8 cellular contexts compared by ENCODE assay signal in genomic region chr19:506404-507285, GRCh38. TPM values are rescaled to one million over a fixed set of nuclear protein-coding genes. Genes with fewer than 3 reads are reported as not detected.
A peak's percentile ranks its signal among the peaks of the same experiment; 100 is the strongest.
DNase-seq lines count a peak whose midpoint lies in the region; ATAC-seq and TF ChIP-seq lines count a peak whose summit lies in the region.

No MANE protein-coding gene starts in this region.

- peak overlapping the region; percentile 97 to 100 (median 100) for H3K27ac Mint-ChIP-seq in CD14-positive monocyte
- H3K27ac Mint-ChIP-seq in activated CD4-positive, alpha-beta T cell treated with anti-CD3 and anti-CD28 coated beads, Interleukin-2, amount 10 ng/mL, durations not matched to agents 24 days and 14 days, result peak overlapping the region; percentile 99

- peaks cover 7 to 19% of the 10 kb centered on the region in 2 donors for H3K36me3 Mint-ChIP-seq in CD14-positive monocyte
- H3K36me3 Mint-ChIP-seq in activated CD4-positive, alpha-beta T cell treated with anti-CD3 and anti-CD28 coated beads, Interleukin-2, amount 10 ng/mL, durations not matched to agents 24 days and 14 days (ENCODE audit: low read depth), result peaks cover 5% of the 10 kb centered on the region

- H3K4me1 ChIP-seq in colonic mucosa, result peaks cover 17% of the 10 kb centered on the region

- peak overlapping the region; percentile 100 for H3K4me3 ChIP-seq in colonic mucosa

- H3K36me3 ChIP-seq in colonic mucosa, result no peaks in the 10 kb centered on the region

- ATAC-seq in GM19328 (IDR thresholded peaks at IDR 0.05; ENCODE audit: unreplicated experiment), result peak; percentile 67
- ATAC-seq in HG03469 (IDR thresholded peaks at IDR 0.05; ENCODE audit: unreplicated experiment), result peak; percentile 41
- peak; percentile 77 for ATAC-seq in left colon

- intact Hi-C loops in CD14-positive monocyte (cut with micrococcal nuclease), result loop anchor here (1.0 to 10.0 kb wide), 5 partner anchors 17 to 164 kb away; partner anchors contain the start of genes CDC34 (in 1 of the 2), FGF22 (in 1 of the 2), MIER2 (in 1 of the 2) and POLRMT (in 1 of the 2)
- intact Hi-C loops in activated CD4-positive, alpha-beta T cell treated with anti-CD3 and anti-CD28 coated beads, Interleukin-2, amount 10 ng/mL, durations not matched to agents 24 days and 14 days (cut with micrococcal nuclease), result loop anchor here (1.0 to 5.0 kb wide), 4 partner anchors 17 to 124 kb away; partner anchors contain the start of genes BSG and CDC34
- intact Hi-C loops in colonic mucosa (cut with DNase I), result no loop called here
- intact Hi-C loops in left colon (cut with DNase I, micrococcal nuclease), result no loop called here

- DNase-seq in CD14-positive monocyte (ENCODE audit: low spot score), result peak; percentile 98
- DNase-seq in NCI-H526 (lab: John Stamatoyannopoulos, UW), result peak; percentile 98
- peak; percentile 98 for DNase-seq in activated CD4-positive, alpha-beta T cell treated with anti-CD3 and anti-CD28 coated beads, Interleukin-2, amount 10 ng/mL, durations not matched to agents 24 days and 14 days
- peak; percentile 98 for DNase-seq in colonic mucosa
- peak; percentile 98 to 99 for DNase-seq in left colon
- DNase-seq in stimulated activated CD4-positive, alpha-beta T cell treated with anti-CD3 and anti-CD28 coated beads, Interleukin-1b, Interleukin-23, amount 100 ng/mL, for 48 hours, result peak; percentile 95

- peak overlapping the region; percentile 84 to 93 for H3K4me3 Mint-ChIP-seq in CD14-positive monocyte
- H3K4me3 Mint-ChIP-seq in activated CD4-positive, alpha-beta T cell treated with anti-CD3 and anti-CD28 coated beads, Interleukin-2, amount 10 ng/mL, durations not matched to agents 24 days and 14 days, result peak overlapping the region; percentile 90

- no peaks in the 10 kb centered on the region for H3K27me3 ChIP-seq in colonic mucosa

- peaks cover 4 to 7% (median 4%) of the 10 kb centered on the region in 3 donors for H3K27me3 Mint-ChIP-seq in CD14-positive monocyte (ENCODE audit: low read depth in 3 of 3)
- H3K27me3 Mint-ChIP-seq in activated CD4-positive, alpha-beta T cell treated with anti-CD3 and anti-CD28 coated beads, Interleukin-2, amount 10 ng/mL, durations not matched to agents 24 days and 14 days, result peaks cover 1% of the 10 kb centered on the region

- no peaks in the 10 kb centered on the region for H3K9me3 ChIP-seq in colonic mucosa

- peaks cover 3 to 23% (median 15%) of the 10 kb centered on the region in 7 donors for H3K9me3 Mint-ChIP-seq in CD14-positive monocyte
- no peaks in the 10 kb centered on the region for H3K9me3 Mint-ChIP-seq in activated CD4-positive, alpha-beta T cell treated with anti-CD3 and anti-CD28 coated beads, Interleukin-2, amount 10 ng/mL, durations not matched to agents 24 days and 14 days

- peak overlapping the region; percentile 93 for H3K27ac ChIP-seq in colonic mucosa

- TF ChIP-seq CTCF in CD14-positive monocyte (IDR thresholded peaks at IDR 0.05) (peak; percentile 96), colonic mucosa (IDR thresholded peaks at IDR 0.05) (peak; percentile 84)

- H3K4me1 Mint-ChIP-seq in CD14-positive monocyte, result peaks cover 36% of the 10 kb centered on the region
- peaks cover 37% of the 10 kb centered on the region for H3K4me1 Mint-ChIP-seq in activated CD4-positive, alpha-beta T cell treated with anti-CD3 and anti-CD28 coated beads, Interleukin-2, amount 10 ng/mL, durations not matched to agents 24 days and 14 days

- H3K9ac ChIP-seq in colonic mucosa (ENCODE audit: low read depth in 2 of 2, low read length in 2 of 2), result peak overlapping the region; percentile 74

RNA-seq across cellular contexts. Expression of gene TPGS1, which starts 0.7 kb away (rescaled TPM):
- 10 to 100 TPM; 14.2 to 48.1 TPM for polyA plus RNA-seq in CD14-positive monocyte
- total RNA-seq in activated CD4-positive, alpha-beta T cell treated with anti-CD3 and anti-CD28 coated beads, Interleukin-2, amount 10 ng/mL, durations not matched to agents 24 days and 14 days, result 13.5 and 15.6 TPM in 2 replicates
- total RNA-seq in colonic mucosa, result 10 to 100 TPM; 13.3 to 14.4 TPM
- total RNA-seq in left colon, result 10 to 100 TPM; 17.4 to 19.9 TPM

RNA-seq across cellular contexts. Expression of gene MADCAM1, which starts 10.4 kb away (rescaled TPM):
- polyA plus RNA-seq in CD14-positive monocyte, result not detected
- total RNA-seq in activated CD4-positive, alpha-beta T cell treated with anti-CD3 and anti-CD28 coated beads, Interleukin-2, amount 10 ng/mL, durations not matched to agents 24 days and 14 days, result 0.14 and 0.19 TPM in 2 replicates
- 1 to 10 TPM; 4.5 to 7.3 TPM for total RNA-seq in colonic mucosa
- total RNA-seq in left colon, result 1 to 10 TPM; 3.1 to 5.9 TPM

RNA-seq across cellular contexts. Expression of gene CDC34, which starts 24.9 kb away (rescaled TPM):
- 10 to 100 TPM; 25.2 to 43.0 TPM for polyA plus RNA-seq in CD14-positive monocyte
- 52.8 and 55.0 TPM in 2 replicates for total RNA-seq in activated CD4-positive, alpha-beta T cell treated with anti-CD3 and anti-CD28 coated beads, Interleukin-2, amount 10 ng/mL, durations not matched to agents 24 days and 14 days
- 10 to 100 TPM; 60.7 to 93.4 TPM for total RNA-seq in colonic mucosa
- 10 to 100 TPM; 62.4 to 67.6 TPM for total RNA-seq in left colon

RNA-seq across cellular contexts. Expression of gene GZMM, which starts 37.2 kb away (rescaled TPM):
- 1 to 10 TPM in 1 of 2 donors, under 1 TPM in 1; 0.48 to 1.4 TPM for polyA plus RNA-seq in CD14-positive monocyte
- total RNA-seq in activated CD4-positive, alpha-beta T cell treated with anti-CD3 and anti-CD28 coated beads, Interleukin-2, amount 10 ng/mL, durations not matched to agents 24 days and 14 days, result 37.6 and 40.9 TPM in 2 replicates
- total RNA-seq in colonic mucosa (1 to 10 TPM in 1 of 2 donors, under 1 TPM in 1; 0.61 to 1.0 TPM), left colon (under 1 TPM in 1 of 2 donors, not detected in 1; 0.67 TPM)

RNA-seq across cellular contexts. Expression of gene SHC2, which starts 45.8 kb away (rescaled TPM):
- not detected for polyA plus RNA-seq in CD14-positive monocyte
- not detected in 2 replicates for total RNA-seq in activated CD4-positive, alpha-beta T cell treated with anti-CD3 and anti-CD28 coated beads, Interleukin-2, amount 10 ng/mL, durations not matched to agents 24 days and 14 days
- total RNA-seq in colonic mucosa (1 to 10 TPM; 2.7 to 9.5 TPM), left colon (1 to 10 TPM; 4.7 to 9.4 TPM)

Comparison
In these comparisons a context has a peak if more than half of its experiments do, and no peak if none do; other contexts are left out.
1. Peak in every context shown above with its lines: DNase-seq, ATAC-seq, H3K4me3 ChIP-seq and H3K27ac ChIP-seq.
2. intact Hi-C loops: an anchor here in CD14-positive monocyte (1.0 to 10.0 kb wide) and activated CD4-positive, alpha-beta T cell treated with anti-CD3 and anti-CD28 coated beads, Interleukin-2, amount 10 ng/mL, durations not matched to agents 24 days and 14 days (1.0 to 5.0 kb wide); none called in colonic mucosa and left colon.